ENCODE assay signal across 18 cellular contexts in the genomic region with DNA sequence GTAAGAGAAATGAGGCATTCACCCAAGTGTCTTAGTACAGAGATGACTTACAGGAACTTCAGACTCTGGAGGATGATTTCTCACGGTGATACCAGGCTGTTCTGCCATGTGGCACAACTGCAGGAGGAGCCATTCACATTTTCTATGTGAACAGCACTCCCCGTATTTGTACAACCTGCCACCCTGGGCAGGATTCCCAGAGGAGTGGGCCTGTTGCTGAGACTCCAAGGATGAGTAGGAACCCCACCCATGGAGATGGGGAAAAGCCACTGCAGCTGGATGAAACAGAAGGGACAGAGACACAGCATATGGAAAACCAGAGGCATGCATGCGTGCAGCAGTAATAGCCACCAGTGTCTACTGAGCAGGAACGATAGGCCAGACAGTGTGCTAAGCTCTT. TPM values are rescaled to one million over a fixed set of nuclear protein-coding genes. Genes with fewer than 3 reads are reported as not detected.
"Had no signal": no experiment of that assay in that cellular context is flagged by ENCODE, and none has a peak within 500 bp of the region (broad histone marks: within the 10 kb centered on the region; RNA-seq: fewer than 3 reads in every experiment).

No MANE protein-coding gene starts in this region.

- H3K4me2 ChIP-seq: KMS-11, SK-N-SH had no signal

- H3K27ac ChIP-seq: KMS-11, RWPE1 had no signal

- DNase-seq: Kasumi-1, MM.1S, NCI-H1092 treated with DMSO at 0.1 percent for 48 hours, NCI-H1436, NCI-H187, NCI-H2029, NCI-H2081 treated with DMSO at 0.1 percent for 48 hours, NCI-H2171 treated with DMSO at 0.1 percent for 48 hours, NCI-H446 treated with DMSO at 0.1 percent for 48 hours, NCI-H510A treated with DMSO at 0.1 percent for 48 hours, SHP77, SK-N-SH, SW 1271, T-cell had no signal

- H3K9ac ChIP-seq: KMS-11, SK-N-SH had no signal

- H3K4me3 ChIP-seq: K562 had no signal

- H3K9me3 ChIP-seq: SK-N-SH had no signal

- FAIRE-seq: K562 had no signal

RNA-seq across cellular contexts. Expression of a gene that starts 47.9 kb away (rescaled TPM):
- polyA plus RNA-seq: IgD-negative memory B cell, K562, SK-N-SH had no signal
